Comparison of ENCODE assay signal across 17 cellular contexts in the genomic region with DNA sequence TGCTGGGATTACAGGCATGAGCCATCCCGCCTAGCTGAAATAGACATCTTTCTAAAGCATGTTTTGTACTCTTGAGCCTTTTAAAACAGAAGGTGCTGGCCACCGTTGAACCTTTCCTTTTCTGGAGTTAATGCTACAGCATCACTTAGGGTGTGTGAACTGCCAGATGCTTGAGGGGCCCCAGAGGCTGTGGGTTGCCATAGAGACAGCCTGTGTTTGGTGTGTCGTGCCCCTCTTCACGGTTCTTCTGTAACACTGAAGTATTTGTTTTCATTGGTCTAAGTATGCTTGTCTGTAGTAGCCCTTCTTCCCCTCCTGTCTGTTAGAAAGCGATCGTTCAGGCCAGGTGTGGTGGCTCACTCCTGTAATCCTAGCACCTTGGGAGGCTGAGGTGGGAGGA. TPM values are rescaled to one million over a fixed set of nuclear protein-coding genes. Genes with fewer than 3 reads are reported as not detected.
A peak's percentile ranks its signal among the peaks of the same experiment; 100 is the strongest.
DNase-seq lines count a peak whose midpoint lies in the region; ATAC-seq and TF ChIP-seq lines count a peak whose summit lies in the region.
"Had no signal": no experiment of that assay in that cellular context is flagged by ENCODE, and none has a peak within 500 bp of the region (broad histone marks: within the 10 kb centered on the region; RNA-seq: fewer than 3 reads in every experiment).

No MANE protein-coding gene starts in this region.

- H3K9ac ChIP-seq in mesenchymal stem cell (ENCODE audit: low read length), result no peak overlapping the region

- H3K4me3 Mint-ChIP-seq in HFFc6, result no peak overlapping the region

- no peaks in the 10 kb centered on the region; the same call in 1 of the 2 replicates for H3K36me3 Mint-ChIP-seq in HFFc6 (ENCODE audit: low read depth)

- no peak overlapping the region for H2BK15ac ChIP-seq in mesenchymal stem cell (ENCODE audit: low read depth, poor library complexity, severe bottlenecking)

- no peak overlapping the region for H2BK120ac ChIP-seq in mesenchymal stem cell (ENCODE audit: low read depth, low read length)

- no peak overlapping the region for H4K8ac ChIP-seq in mesenchymal stem cell (ENCODE audit: low read length)

- H4K91ac ChIP-seq in mesenchymal stem cell (ENCODE audit: low read length), result no peak overlapping the region

- no peak overlapping the region for H3K14ac ChIP-seq in mesenchymal stem cell (ENCODE audit: low read length in 2 of 2)

- ATAC-seq in right cardiac atrium, result no peak
- no peak for ATAC-seq in HG02840 (IDR thresholded peaks at IDR 0.05; ENCODE audit: low FRiP score, unreplicated experiment)
- ATAC-seq in GM19452 (IDR thresholded peaks at IDR 0.05; ENCODE audit: unreplicated experiment), result no peak
- ATAC-seq: Right ventricle myocardium inferior; stimulated activated naive CD8-positive, alpha-beta T cell treated with anti-CD3 and anti-CD28 coated beads, Interleukin-15, Interleukin-2, amounts not matched to agents 100 U/mL and 50 U/mL, for 24 hours had no signal

- H2BK12ac ChIP-seq in mesenchymal stem cell (ENCODE audit: low read length in 2 of 2), result no peak overlapping the region

- H3K23ac ChIP-seq in mesenchymal stem cell (ENCODE audit: low read length in 2 of 2), result no peak overlapping the region

- H3K9me3 Mint-ChIP-seq in HFFc6, result no peaks in the 10 kb centered on the region

- H3K4me1 ChIP-seq in right cardiac atrium (ENCODE audit: control insufficient read depth, insufficient read depth, low read length) (no peaks in the 10 kb centered on the region), right atrium auricular region (peaks cover 0 to 28% of the 10 kb centered on the region in 2 donors), mesenchymal stem cell (ENCODE audit: control insufficient read depth, insufficient read depth, low read depth, low read length) (peaks cover 31% of the 10 kb centered on the region)
- H3K4me1 ChIP-seq: adrenal gland had no signal

- DNase-seq in right cardiac atrium, result peak in 2 of 3 donors; percentile 9 to 23
- no peak for DNase-seq in right atrium auricular region (ENCODE audit: low spot score)
- peak; percentile 34 for DNase-seq in NCI-H69 (lab: John Stamatoyannopoulos, UW)
- peak; percentile 42 for DNase-seq in mesenchymal stem cell
- DNase-seq in HFFc6, result no peak
- DNase-seq in GOT3 (lab: John Stamatoyannopoulos, UW), result no peak
- DNase-seq: adrenal gland; C1 segment of cervical spinal cord; cortex of kidney; KBM-7; NCI-H526 treated with DMSO at 0.1 percent for 48 hours; retina; stimulated activated CD4-positive, alpha-beta T cell treated with anti-CD3 and anti-CD28 coated beads, Interleukin-4, amount 100 ng/mL, for 1 hour; stimulated activated naive CD8-positive, alpha-beta T cell treated with anti-CD3 and anti-CD28 coated beads, Interleukin-15, Interleukin-2, amounts not matched to agents 100 U/mL and 50 U/mL, for 24 hours had no signal

- H3K27ac ChIP-seq in right cardiac atrium (ENCODE audit: low read length) (no peak overlapping the region), right atrium auricular region (no peak overlapping the region), mesenchymal stem cell (ENCODE audit: low read length, poor library complexity, severe bottlenecking) (no peak overlapping the region)
- H3K27ac ChIP-seq: adrenal gland had no signal

- WGBS in right cardiac atrium, result 54% methylated on average over 6 of the region's 6 CpGs
- 74% methylated on average over 6 of the region's 6 CpGs for WGBS in mesenchymal stem cell

- no peak overlapping the region for H3K4me2 ChIP-seq in mesenchymal stem cell (ENCODE audit: low read length, poor library complexity, severe bottlenecking)

- H3K9me3 ChIP-seq in right cardiac atrium (ENCODE audit: control insufficient read depth, low read length), result no peaks in the 10 kb centered on the region
- no peaks in the 10 kb centered on the region for H3K9me3 ChIP-seq in right atrium auricular region
- no peaks in the 10 kb centered on the region for H3K9me3 ChIP-seq in mesenchymal stem cell (ENCODE audit: control insufficient read depth, low read length)
- H3K9me3 ChIP-seq: adrenal gland had no signal

- no peaks in the 10 kb centered on the region for H3K27me3 ChIP-seq in right cardiac atrium (ENCODE audit: control insufficient read depth, insufficient read depth)
- no peaks in the 10 kb centered on the region for H3K27me3 ChIP-seq in right atrium auricular region
- H3K27me3 ChIP-seq in mesenchymal stem cell (ENCODE audit: control insufficient read depth in 1 of 2, insufficient read depth in 1 of 2, low read length in 2 of 2), result peaks cover 0 to 3% of the 10 kb centered on the region in 2 experiments
- H3K27me3 ChIP-seq: adrenal gland had no signal

- H3K27ac Mint-ChIP-seq in HFFc6, result no peak overlapping the region

- H3K79me1 ChIP-seq in mesenchymal stem cell (replicated peaks; ENCODE audit: low read length, poor library complexity, severe bottlenecking), result peaks cover 62% of the 10 kb centered on the region

- no peak overlapping the region for H2AFZ ChIP-seq in mesenchymal stem cell (ENCODE audit: low read depth, low read length)

- no peaks in the 10 kb centered on the region for H3K27me3 Mint-ChIP-seq in HFFc6 (ENCODE audit: insufficient read depth)

- H3K18ac ChIP-seq in mesenchymal stem cell (ENCODE audit: low read depth in 1 of 2, low read length in 2 of 2), result no peak overlapping the region

- H3K4me3 ChIP-seq in right cardiac atrium (ENCODE audit: low read length), result no peak overlapping the region
- H3K4me3 ChIP-seq in right atrium auricular region, result no peak overlapping the region
- no peak overlapping the region for H3K4me3 ChIP-seq in mesenchymal stem cell (ENCODE audit: insufficient read depth in 1 of 2, low read depth in 1 of 2, low read length in 2 of 2)
- H3K4me3 ChIP-seq: adrenal gland had no signal

- no peak for TF ChIP-seq CTCF in right atrium auricular region (IDR thresholded peaks at IDR 0.05)
- no peak for TF ChIP-seq CTCF in HFFc6 (IDR thresholded peaks at IDR 0.05)

- H3K36me3 ChIP-seq in right atrium auricular region, result peaks cover 66% of the 10 kb centered on the region
- H3K36me3 ChIP-seq in mesenchymal stem cell (ENCODE audit: control insufficient read depth in 1 of 2, insufficient read depth in 2 of 2, low read depth in 1 of 2, low read length in 2 of 2), result peaks cover 0 to 88% of the 10 kb centered on the region in 2 experiments
- H3K36me3 ChIP-seq: adrenal gland had no signal

- no peak overlapping the region for H2BK5ac ChIP-seq in mesenchymal stem cell (ENCODE audit: low read depth, low read length, poor library complexity, severe bottlenecking)

- H2AK5ac ChIP-seq in mesenchymal stem cell (ENCODE audit: low read length, severe bottlenecking), result no peak overlapping the region

- H3K4me1 Mint-ChIP-seq in HFFc6 (ENCODE audit: low read depth), result no peaks in the 10 kb centered on the region

- intact Hi-C loops in right cardiac atrium (cut with DNase I), result no loop called here

- no peak overlapping the region for H3K4ac ChIP-seq in mesenchymal stem cell (ENCODE audit: low read depth in 1 of 2, low read length in 2 of 2)

RNA-seq across cellular contexts. Expression of a gene that starts 30.8 kb away (rescaled TPM):
- total RNA-seq in right cardiac atrium (10 to 100 TPM; 35.7 to 58.7 (median 50.6) TPM), right atrium auricular region (10 to 100 TPM; 26.1 to 28.1 TPM)
- 12.6 TPM for polyA plus RNA-seq in right cardiac atrium
- polyA plus RNA-seq in mesenchymal stem cell (2013, experiment 1 of 2), result 14.9 TPM
- polyA plus RNA-seq in mesenchymal stem cell (2013, experiment 2 of 2), result 14.3 TPM
- 10 to 100 TPM in 3 of 6 experiments, 1 to 10 TPM in 3; 6.0 to 11.7 (median 9.2) TPM for total RNA-seq in HFFc6 (2021; fragmentation: NEBNext Ultra II Directional; extraction: Animal tissue kit (Norgen Biotek cat#: 25700))

Comparison
In these comparisons a context has a peak if more than half of its experiments do, and no peak if none do; other contexts are left out.
1. DNase-seq: peak in right cardiac atrium (2 of 3), NCI-H69 (single experiment) and mesenchymal stem cell (single experiment); none in right atrium auricular region (single experiment), HFFc6 (single experiment) and GOT3 (single experiment).